25 cellular contexts compared by ENCODE assay signal in the genomic region with DNA sequence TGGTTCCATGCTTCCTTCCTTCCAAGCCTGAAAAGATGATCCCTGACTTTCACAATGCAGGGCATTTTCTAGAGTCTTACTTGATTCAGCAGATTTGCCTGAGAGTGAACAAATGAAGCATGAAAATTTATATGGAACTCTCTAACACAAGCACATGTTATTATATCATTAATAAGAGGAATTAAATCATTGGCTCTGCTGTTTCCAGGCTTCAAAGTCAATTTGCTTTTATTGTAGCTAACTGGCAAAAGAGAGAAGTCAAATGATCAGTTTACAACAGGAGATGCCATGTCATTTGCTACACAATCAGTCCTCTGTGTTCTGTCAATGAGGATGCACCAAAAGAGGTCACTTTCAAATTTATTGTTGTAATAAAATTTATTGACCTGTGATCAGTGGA.
"Had no signal": no experiment of that assay in that cellular context is flagged by ENCODE, and none has a peak within 500 bp of the region (broad histone marks: within the 10 kb centered on the region; RNA-seq: fewer than 3 reads in every experiment).

No MANE protein-coding gene starts in this region.

- H3K27ac Mint-ChIP-seq: activated CD4-positive, alpha-beta T cell treated with anti-CD3 and anti-CD28 coated beads, Interleukin-2, amount 10 ng/mL, durations not matched to agents 24 days and 14 days; activated CD8-positive, alpha-beta T cell treated with anti-CD3 and anti-CD28 coated beads for 36 hours; activated naive CD8-positive, alpha-beta T cell treated with anti-CD3 and anti-CD28 coated beads for 36 hours; activated T-cell treated with anti-CD3 and anti-CD28 coated beads, Interleukin-2, amount 50 U/mL, for 72 hours; activated T-helper 17 cell treated with anti-CD3 and anti-CD28 coated beads, Interleukin-2, amount 50 U/mL, for 72 hours had no signal

- DNase-seq: activated CD4-positive, alpha-beta T cell treated with anti-CD3 and anti-CD28 coated beads, Interleukin-2, amount 10 ng/mL, durations not matched to agents 24 days and 14 days; activated CD4-positive, alpha-beta T cell treated with anti-CD3 and anti-CD28 coated beads, Interleukin-2, amount 50 U/mL, for 4 hours; activated CD8-positive, alpha-beta T cell treated with anti-CD3 and anti-CD28 coated beads for 36 hours; activated effector memory CD4-positive, alpha-beta T cell treated with anti-CD3 and anti-CD28 coated beads, Interleukin-2, amount 50 U/mL, for 16 hours; activated naive CD4-positive, alpha-beta T cell; activated naive CD4-positive, alpha-beta T cell treated with anti-CD3 and anti-CD28 coated beads, Interleukin-2, amount 50 U/mL, for 16 hours; activated naive CD8-positive, alpha-beta T cell treated with anti-CD3 and anti-CD28 coated beads for 36 hours; activated T-cell treated with anti-CD3 and anti-CD28 coated beads, Interleukin-2, amount 50 U/mL, for 1 hour; activated T-cell treated with anti-CD3 and anti-CD28 coated beads, Interleukin-2, amount 50 U/mL, for 72 hours; amniotic stem cell; NCI-H1092 treated with DMSO at 0.1 percent for 48 hours; NCI-H1417; NCI-H146; NCI-H187; NCI-H2081; NCI-H345; NCI-H524 treated with DMSO at 0.1 percent for 48 hours; PC-9; Right ventricle myocardium superior; T1000; WERI-Rb-1 had no signal

- H3K9me3 Mint-ChIP-seq: activated CD4-positive, alpha-beta T cell treated with anti-CD3 and anti-CD28 coated beads, Interleukin-2, amount 10 ng/mL, durations not matched to agents 24 days and 14 days; activated naive CD8-positive, alpha-beta T cell treated with anti-CD3 and anti-CD28 coated beads for 36 hours; activated T-cell treated with anti-CD3 and anti-CD28 coated beads, Interleukin-2, amount 50 U/mL, for 72 hours; activated T-helper 17 cell treated with anti-CD3 and anti-CD28 coated beads, Interleukin-2, amount 50 U/mL, for 72 hours had no signal

- H3K4me1 Mint-ChIP-seq: activated CD4-positive, alpha-beta T cell treated with anti-CD3 and anti-CD28 coated beads, Interleukin-2, amount 10 ng/mL, durations not matched to agents 24 days and 14 days; activated naive CD8-positive, alpha-beta T cell treated with anti-CD3 and anti-CD28 coated beads for 36 hours had no signal

- H3K36me3 ChIP-seq: ascending aorta, breast epithelium, WERI-Rb-1 had no signal

- H3K4me1 ChIP-seq: ascending aorta, breast epithelium had no signal

- H3K27ac ChIP-seq: ascending aorta, breast epithelium, PC-9, SK-N-MC, WERI-Rb-1 had no signal

- H3K27me3 Mint-ChIP-seq: activated CD4-positive, alpha-beta T cell treated with anti-CD3 and anti-CD28 coated beads, Interleukin-2, amount 10 ng/mL, durations not matched to agents 24 days and 14 days; activated naive CD8-positive, alpha-beta T cell treated with anti-CD3 and anti-CD28 coated beads for 36 hours had no signal

- H3K4me3 Mint-ChIP-seq: activated CD4-positive, alpha-beta T cell treated with anti-CD3 and anti-CD28 coated beads, Interleukin-2, amount 10 ng/mL, durations not matched to agents 24 days and 14 days; activated CD8-positive, alpha-beta T cell treated with anti-CD3 and anti-CD28 coated beads for 36 hours; activated naive CD8-positive, alpha-beta T cell treated with anti-CD3 and anti-CD28 coated beads for 36 hours; activated T-cell treated with anti-CD3 and anti-CD28 coated beads, Interleukin-2, amount 50 U/mL, for 72 hours; activated T-helper 17 cell treated with anti-CD3 and anti-CD28 coated beads, Interleukin-2, amount 50 U/mL, for 72 hours had no signal

- H3K27me3 ChIP-seq: ascending aorta, breast epithelium had no signal

- H3K4me3 ChIP-seq: ascending aorta, breast epithelium, PC-9, SK-N-MC had no signal

- H3K9me3 ChIP-seq: ascending aorta, breast epithelium had no signal

- H3K36me3 Mint-ChIP-seq: activated naive CD8-positive, alpha-beta T cell treated with anti-CD3 and anti-CD28 coated beads for 36 hours had no signal
